Comparison of ENCODE assay signal across 26 cellular contexts in the genomic region with DNA sequence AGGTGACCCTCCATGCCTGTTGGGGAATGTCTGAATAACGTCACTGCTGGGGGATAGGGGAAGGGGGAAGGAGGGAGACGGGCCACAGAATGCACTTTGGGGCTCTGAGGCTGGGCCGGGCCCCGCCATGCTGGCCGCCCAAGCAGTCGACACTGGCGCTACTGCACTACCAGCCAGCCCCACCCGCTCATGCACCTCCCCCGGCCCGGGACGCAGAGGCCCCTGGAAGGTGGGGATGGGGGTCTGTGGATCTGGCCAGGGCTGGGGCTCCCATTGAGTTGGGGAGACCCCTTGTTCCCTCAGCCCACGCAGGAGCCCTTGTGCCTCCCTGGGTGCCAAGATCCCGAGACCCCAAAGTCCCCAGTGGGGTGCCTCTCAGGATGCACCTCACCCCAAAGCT. TPM values are rescaled to one million over a fixed set of nuclear protein-coding genes. Genes with fewer than 3 reads are reported as not detected.
DNase-seq lines count a peak whose midpoint lies in the region; ATAC-seq and TF ChIP-seq lines count a peak whose summit lies in the region.
"Had no signal": no experiment of that assay in that cellular context is flagged by ENCODE, and none has a peak within 500 bp of the region (broad histone marks: within the 10 kb centered on the region; RNA-seq: fewer than 3 reads in every experiment).

No MANE protein-coding gene starts in this region.

- H4K20me1 ChIP-seq in PC-9 (ENCODE audit: insufficient read depth) = 0 out of 2 replicates have a peak, but pooled peaks cover 10% of the 10 kb centered on the region

- TF ChIP-seq CTCF in left ventricle myocardium inferior (IDR thresholded peaks at IDR 0.05; ENCODE audit: borderline replicate concordance) (no peak), PC-9 (conservative IDR thresholded peaks at IDR 0.05) (no peak)

- peaks cover 55% of the 10 kb centered on the region for H3K36me3 Mint-ChIP-seq in activated CD4-positive, alpha-beta memory T cell treated with anti-CD3 and anti-CD28 coated beads, Interleukin-2, amount 10 ng/mL, durations not matched to agents 7 days and 5 days (ENCODE audit: low read depth)
- H3K36me3 Mint-ChIP-seq in natural killer cell treated with Interleukin-12 subunit alpha and Interleukin-12 subunit beta and Interleukin-15 and Interleukin-18, amount 100 ng/mL, for 72 hours = no peaks in the 10 kb centered on the region
- H3K36me3 Mint-ChIP-seq: IgD-negative memory B cell had no signal

- H3F3A ChIP-seq in PC-9 (ENCODE audit: insufficient read depth, low read depth) = no peaks in the 10 kb centered on the region

- H2AFZ ChIP-seq in PC-9 = no peak overlapping the region

- H3K9me3 ChIP-seq in left ventricle myocardium inferior (replicated peaks) = no peaks in the 10 kb centered on the region
- H3K9me3 ChIP-seq in PC-9 (ENCODE audit: insufficient read depth, low read depth) = no peaks in the 10 kb centered on the region
- H3K9me3 ChIP-seq: body of pancreas, ovary, suprapubic skin had no signal

- intact Hi-C loops in left ventricle myocardium inferior (cut with micrococcal nuclease) = no loop called here
- intact Hi-C loops in Right ventricle myocardium inferior (cut with DNase I) = no loop called here
- intact Hi-C loops in PC-9 (cut with micrococcal nuclease; ENCODE audit: unreplicated experiment) = no loop called here

- ATAC-seq in Right ventricle myocardium inferior (no peak), GM18867 (IDR thresholded peaks at IDR 0.05; ENCODE audit: unreplicated experiment) (no peak), esophagus mucosa (no peak)
- ATAC-seq in natural killer cell treated with Interleukin-12 subunit alpha and Interleukin-12 subunit beta and Interleukin-15 and Interleukin-18, amount 100 ng/mL, for 72 hours = no peak
- ATAC-seq: body of pancreas; naive thymus-derived CD4-positive, alpha-beta T cell; PC-3 had no signal

- POLR2A ChIA-PET in activated CD4-positive, alpha-beta memory T cell treated with anti-CD3 and anti-CD28 coated beads, Interleukin-2, amount 10 ng/mL, durations not matched to agents 7 days and 5 days (lab: Charles Lee) = interaction anchor here (3.1 kb wide), 1 partner anchor 12 kb away, joined by 23 read pairs; no protein-coding TSS in a partner anchor
- POLR2A ChIA-PET in PC-9 (lab: Charles Lee; ENCODE audit: unreplicated experiment) = no interaction called here

- H3K9me2 ChIP-seq in PC-9 (ENCODE audit: insufficient read depth) = no peaks in the 10 kb centered on the region

- peaks cover 26% of the 10 kb centered on the region for H3K4me1 ChIP-seq in left ventricle myocardium inferior
- no peaks in the 10 kb centered on the region for H3K4me1 ChIP-seq in PC-9 (replicated peaks; ENCODE audit: insufficient read depth)
- H3K4me1 ChIP-seq: body of pancreas, suprapubic skin had no signal

- H3K4me1 Mint-ChIP-seq in activated CD4-positive, alpha-beta memory T cell treated with anti-CD3 and anti-CD28 coated beads, Interleukin-2, amount 10 ng/mL, durations not matched to agents 7 days and 5 days = peaks cover 73% of the 10 kb centered on the region
- H3K4me1 Mint-ChIP-seq in natural killer cell treated with Interleukin-12 subunit alpha and Interleukin-12 subunit beta and Interleukin-15 and Interleukin-18, amount 100 ng/mL, for 72 hours (ENCODE audit: low read depth in 2 of 2) = peaks cover 5 to 22% of the 10 kb centered on the region in 2 donors
- H3K4me1 Mint-ChIP-seq: mesothelial cell of epicardium had no signal

- H3K27ac ChIP-seq in left ventricle myocardium inferior (replicated peaks) = peak overlapping the region; percentile 40
- no peak overlapping the region for H3K27ac ChIP-seq in PC-9
- H3K27ac ChIP-seq: body of pancreas, ovary, suprapubic skin had no signal

- CTCF ChIA-PET in activated CD4-positive, alpha-beta memory T cell treated with anti-CD3 and anti-CD28 coated beads, Interleukin-2, amount 10 ng/mL, durations not matched to agents 7 days and 5 days (lab: Charles Lee) = no interaction called here
- CTCF ChIA-PET in PC-9 (lab: Charles Lee) = no interaction called here

- no peaks in the 10 kb centered on the region for H3K27me3 ChIP-seq in left ventricle myocardium inferior (ENCODE audit: low read depth)
- no peaks in the 10 kb centered on the region for H3K27me3 ChIP-seq in PC-9 (ENCODE audit: insufficient read depth, low read depth)
- H3K27me3 ChIP-seq: body of pancreas, ovary, suprapubic skin had no signal

- peaks cover 95% of the 10 kb centered on the region for H3K36me3 ChIP-seq in left ventricle myocardium inferior
- no peaks in the 10 kb centered on the region for H3K36me3 ChIP-seq in PC-9 (ENCODE audit: low read depth)
- H3K36me3 ChIP-seq: ovary had no signal

- no peaks in the 10 kb centered on the region for H3K27me3 Mint-ChIP-seq in activated CD4-positive, alpha-beta memory T cell treated with anti-CD3 and anti-CD28 coated beads, Interleukin-2, amount 10 ng/mL, durations not matched to agents 7 days and 5 days
- H3K27me3 Mint-ChIP-seq in natural killer cell treated with Interleukin-12 subunit alpha and Interleukin-12 subunit beta and Interleukin-15 and Interleukin-18, amount 100 ng/mL, for 72 hours = no peaks in the 10 kb centered on the region
- H3K27me3 Mint-ChIP-seq: activated B cell treated with CpG ODN at 0.5 μM for 24 hours; IgD-negative memory B cell; naive thymus-derived CD4-positive, alpha-beta T cell had no signal

- H3K4me3 Mint-ChIP-seq in activated CD4-positive, alpha-beta memory T cell treated with anti-CD3 and anti-CD28 coated beads, Interleukin-2, amount 10 ng/mL, durations not matched to agents 7 days and 5 days = no peak overlapping the region
- H3K4me3 Mint-ChIP-seq in natural killer cell treated with Interleukin-12 subunit alpha and Interleukin-12 subunit beta and Interleukin-15 and Interleukin-18, amount 100 ng/mL, for 72 hours = peak overlapping the region; percentile 41
- H3K4me3 Mint-ChIP-seq: activated B cell treated with CpG ODN at 0.5 μM for 24 hours; IgD-negative memory B cell; mesothelial cell of epicardium; naive thymus-derived CD4-positive, alpha-beta T cell had no signal

- peak overlapping the region; percentile 40 for H3K27ac Mint-ChIP-seq in activated CD4-positive, alpha-beta memory T cell treated with anti-CD3 and anti-CD28 coated beads, Interleukin-2, amount 10 ng/mL, durations not matched to agents 7 days and 5 days
- H3K27ac Mint-ChIP-seq in natural killer cell treated with Interleukin-12 subunit alpha and Interleukin-12 subunit beta and Interleukin-15 and Interleukin-18, amount 100 ng/mL, for 72 hours = peak overlapping the region in 1 of 2 donors; percentile 57
- H3K27ac Mint-ChIP-seq: activated B cell treated with CpG ODN at 0.5 μM for 24 hours, mesothelial cell of epicardium had no signal

- H3K79me2 ChIP-seq in PC-9 (ENCODE audit: low read depth) = no peaks in the 10 kb centered on the region

- no peak overlapping the region for H3K4me2 ChIP-seq in PC-9

- H3K9me3 Mint-ChIP-seq in activated CD4-positive, alpha-beta memory T cell treated with anti-CD3 and anti-CD28 coated beads, Interleukin-2, amount 10 ng/mL, durations not matched to agents 7 days and 5 days = no peaks in the 10 kb centered on the region
- no peaks in the 10 kb centered on the region for H3K9me3 Mint-ChIP-seq in natural killer cell treated with Interleukin-12 subunit alpha and Interleukin-12 subunit beta and Interleukin-15 and Interleukin-18, amount 100 ng/mL, for 72 hours
- H3K9me3 Mint-ChIP-seq: activated B cell treated with CpG ODN at 0.5 μM for 24 hours; IgD-negative memory B cell; mesothelial cell of epicardium; naive thymus-derived CD4-positive, alpha-beta T cell had no signal

- no peak for DNase-seq in left ventricle myocardium inferior
- DNase-seq in Right ventricle myocardium inferior (ENCODE audit: missing footprints) = no peak
- DNase-seq in activated CD4-positive, alpha-beta memory T cell treated with anti-CD3 and anti-CD28 coated beads, Interleukin-2, amount 10 ng/mL, durations not matched to agents 7 days and 5 days = no peak
- no peak for DNase-seq in natural killer cell treated with Interleukin-12 subunit alpha and Interleukin-12 subunit beta and Interleukin-15 and Interleukin-18, amount 100 ng/mL, for 72 hours (ENCODE audit: low spot score)
- DNase-seq in PC-9 = no peak
- DNase-seq in NCI-H1417 treated with DMSO at 0.1 percent for 48 hours (lab: John Stamatoyannopoulos, UW) = no peak
- DNase-seq: activated B cell treated with CpG ODN at 0.5 μM for 24 hours; activated CD4-positive, alpha-beta T cell treated with anti-CD3 and anti-CD28 coated beads, Interleukin-2, amount 50 U/mL, for 4 hours; activated gamma-delta T cell; activated T-cell treated with anti-CD3 and anti-CD28 coated beads for 4 hours; body of pancreas; H7; islet precursor cell; naive thymus-derived CD4-positive, alpha-beta T cell; NCI-H1048; NCI-H1694 treated with DMSO at 0.1 percent for 48 hours; NCI-H2171 treated with DMSO at 0.1 percent for 48 hours; NCI-H524; ovary; PC-3; SHP77 had no signal

- H3K4me3 ChIP-seq in left ventricle myocardium inferior (no peak overlapping the region), PC-9 (no peak overlapping the region)
- H3K4me3 ChIP-seq: body of pancreas, ovary, suprapubic skin had no signal

- no TSS peak for BruUV-seq in PC-9 (replicated peaks; lab: Mats Ljungman, UMichigan)

RNA-seq across cellular contexts. Expression of a gene that starts 17.8 kb away (rescaled TPM):
- total RNA-seq in left ventricle myocardium inferior (225 TPM), Right ventricle myocardium inferior (253 TPM), esophagus mucosa (417 TPM), PC-9 (2021) (1,841 and 2,308 TPM in 2 replicates)
- total RNA-seq in activated CD4-positive, alpha-beta memory T cell treated with anti-CD3 and anti-CD28 coated beads, Interleukin-2, amount 10 ng/mL, durations not matched to agents 7 days and 5 days = 1,000 to 10,000 TPM; 1,571 to 1,579 TPM
- 100 to 1,000 TPM; 574 to 727 TPM for total RNA-seq in natural killer cell treated with Interleukin-12 subunit alpha and Interleukin-12 subunit beta and Interleukin-15 and Interleukin-18, amount 100 ng/mL, for 72 hours

RNA-seq across cellular contexts. Expression of a gene that starts 22.5 kb away (rescaled TPM):
- total RNA-seq in left ventricle myocardium inferior = 55.6 TPM
- 51.1 TPM for total RNA-seq in Right ventricle myocardium inferior
- 10 to 100 TPM; 65.5 to 66.0 TPM for total RNA-seq in activated CD4-positive, alpha-beta memory T cell treated with anti-CD3 and anti-CD28 coated beads, Interleukin-2, amount 10 ng/mL, durations not matched to agents 7 days and 5 days
- total RNA-seq in natural killer cell treated with Interleukin-12 subunit alpha and Interleukin-12 subunit beta and Interleukin-15 and Interleukin-18, amount 100 ng/mL, for 72 hours = 10 to 100 TPM; 49.2 to 61.9 TPM
- 49.3 TPM for total RNA-seq in esophagus mucosa
- total RNA-seq in PC-9 (2021) = 132 and 164 TPM in 2 replicates

RNA-seq across cellular contexts. Expression of a gene that starts 41.6 kb away (rescaled TPM):
- total RNA-seq in left ventricle myocardium inferior (1,850 TPM), Right ventricle myocardium inferior (2,181 TPM), esophagus mucosa (2,565 TPM), PC-9 (2021) (3,447 and 3,685 TPM in 2 replicates)
- total RNA-seq in activated CD4-positive, alpha-beta memory T cell treated with anti-CD3 and anti-CD28 coated beads, Interleukin-2, amount 10 ng/mL, durations not matched to agents 7 days and 5 days = 1,000 to 10,000 TPM; 2,958 to 2,962 TPM
- total RNA-seq in natural killer cell treated with Interleukin-12 subunit alpha and Interleukin-12 subunit beta and Interleukin-15 and Interleukin-18, amount 100 ng/mL, for 72 hours = 1,000 to 10,000 TPM; 1,953 to 2,194 TPM

RNA-seq across cellular contexts. Expression of a gene that starts 52.5 kb away (rescaled TPM):
- total RNA-seq in left ventricle myocardium inferior (56.3 TPM), Right ventricle myocardium inferior (52.3 TPM), esophagus mucosa (22.8 TPM), PC-9 (2021) (25.9 and 28.3 TPM in 2 replicates)
- 10 to 100 TPM; 23.3 to 23.7 TPM for total RNA-seq in activated CD4-positive, alpha-beta memory T cell treated with anti-CD3 and anti-CD28 coated beads, Interleukin-2, amount 10 ng/mL, durations not matched to agents 7 days and 5 days
- 10 to 100 TPM; 12.4 to 14.6 TPM for total RNA-seq in natural killer cell treated with Interleukin-12 subunit alpha and Interleukin-12 subunit beta and Interleukin-15 and Interleukin-18, amount 100 ng/mL, for 72 hours

RNA-seq across cellular contexts. Expression of a gene that starts 54.7 kb away (rescaled TPM):
- total RNA-seq in left ventricle myocardium inferior (39.8 TPM), Right ventricle myocardium inferior (36.1 TPM), esophagus mucosa (18.1 TPM), PC-9 (2021) (95.8 and 134 TPM in 2 replicates)
- 10 to 100 TPM; 93.7 to 93.9 TPM for total RNA-seq in activated CD4-positive, alpha-beta memory T cell treated with anti-CD3 and anti-CD28 coated beads, Interleukin-2, amount 10 ng/mL, durations not matched to agents 7 days and 5 days
- 10 to 100 TPM; 47.4 to 73.7 TPM for total RNA-seq in natural killer cell treated with Interleukin-12 subunit alpha and Interleukin-12 subunit beta and Interleukin-15 and Interleukin-18, amount 100 ng/mL, for 72 hours
